8 cellular contexts compared by ENCODE assay signal in the genomic region with DNA sequence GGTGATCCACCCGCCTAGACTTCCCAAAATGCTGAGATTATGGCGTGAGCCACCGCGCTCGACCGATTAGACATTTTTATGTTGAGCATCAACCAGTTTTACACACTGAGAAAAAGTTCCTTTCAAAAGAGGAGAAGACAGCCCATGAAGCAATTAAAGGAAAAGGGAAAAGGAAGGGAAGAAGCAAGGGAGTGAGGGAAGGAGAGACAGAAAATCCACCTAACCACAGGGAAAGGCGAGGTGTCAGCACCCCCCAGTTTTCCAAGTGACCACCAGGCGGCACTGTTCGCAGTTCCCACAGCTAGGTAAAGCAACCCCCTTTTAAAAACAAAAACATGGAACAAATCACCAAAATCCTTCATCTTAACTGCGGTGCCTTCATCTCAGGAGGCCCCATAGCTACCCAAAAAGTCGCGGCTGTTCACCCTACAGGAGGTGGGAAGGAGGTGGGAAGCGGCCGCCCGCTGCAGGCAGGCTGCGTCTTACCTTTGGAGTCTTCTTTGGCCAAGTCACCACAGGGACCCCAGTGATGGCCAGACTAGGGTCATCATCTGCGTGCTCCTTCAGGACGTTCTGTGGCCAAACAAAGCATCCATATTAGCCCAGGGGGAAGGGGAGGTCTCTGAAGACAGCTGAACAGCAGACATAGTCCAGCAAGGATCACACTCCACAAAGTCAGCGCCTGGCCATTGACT.
DNase-seq lines count a peak whose midpoint lies in the region; ATAC-seq and TF ChIP-seq lines count a peak whose summit lies in the region.

No MANE protein-coding gene starts in this region.

- H3K4me3 ChIP-seq in H7 (ENCODE audit: insufficient read depth, low read depth, low read length): no peak overlapping the region
- no peak overlapping the region for H3K4me3 ChIP-seq in body of pancreas

- H3K36me3 ChIP-seq in H7 (replicated peaks; ENCODE audit: control insufficient read depth, insufficient read depth, low read length) (peaks cover 11% of the 10 kb centered on the region), body of pancreas (replicated peaks in 1 of 2; ENCODE audit: insufficient read depth in 1 of 2, low read depth in 2 of 2) (no peaks in the 10 kb centered on the region)

- no peaks in the 10 kb centered on the region for H3K9me3 ChIP-seq in body of pancreas

- no peak for TF ChIP-seq POLR2A in body of pancreas (IDR thresholded peaks at IDR 0.05)

- peak; percentile 38 for ATAC-seq in body of pancreas
- peak; percentile 51 for ATAC-seq in left lobe of liver
- no peak for ATAC-seq in HG03457 (IDR thresholded peaks at IDR 0.05; ENCODE audit: unreplicated experiment)
- ATAC-seq in GM21447 (IDR thresholded peaks at IDR 0.05; ENCODE audit: unreplicated experiment): no peak

- 73 to 75% methylated on average over 14 to 19 of the region's 19 CpGs for WGBS in body of pancreas, 2 donors

- no peak overlapping the region for H3K27ac ChIP-seq in body of pancreas

- peak; percentile 90 for TF ChIP-seq CTCF in AG09319 (IDR thresholded peaks at IDR 0.05; ENCODE audit: low read depth, low read length)
- peak; percentile 48 to 84 (median 68) for TF ChIP-seq CTCF in body of pancreas (IDR thresholded peaks at IDR 0.05)

- H3K4me1 ChIP-seq in body of pancreas: no peaks in the 10 kb centered on the region

- H3K27me3 ChIP-seq in H7 (ENCODE audit: control insufficient read depth, insufficient read depth, low read length): no peaks in the 10 kb centered on the region
- no peaks in the 10 kb centered on the region for H3K27me3 ChIP-seq in body of pancreas

- intact Hi-C loops in body of pancreas (cut with DNase I): no loop called here

- DNase-seq in AG09319 (ENCODE audit: extremely low read depth, low read depth): no peak
- peak; percentile 83 for DNase-seq in H7
- DNase-seq in UCSD-AML1 (lab: John Stamatoyannopoulos, UW; ENCODE audit: unreplicated experiment): peak; percentile 28
- DNase-seq in body of pancreas: peak; percentile 30 to 58 (median 44)
- no peak for DNase-seq in left lobe of liver (ENCODE audit: low spot score)
- DNase-seq in stimulated activated CD8-positive, alpha-beta memory T cell treated with anti-CD3 and anti-CD28 coated beads, Interleukin-15, amount 100 ng/mL, for 1 hour (ENCODE audit: low read depth): peak; percentile 52

Comparison
In these comparisons a context has a peak if more than half of its experiments do, and no peak if none do; other contexts are left out.
1. DNase-seq: peak in H7 (single experiment), UCSD-AML1 (single experiment), body of pancreas (4 of 4) and stimulated activated CD8-positive, alpha-beta memory T cell treated with anti-CD3 and anti-CD28 coated beads, Interleukin-15, amount 100 ng/mL, for 1 hour (single experiment); none in AG09319 (single experiment) and left lobe of liver (single experiment).
2. ATAC-seq: peak in body of pancreas (single experiment) and left lobe of liver (single experiment); none in HG03457 (single experiment) and GM21447 (single experiment).